1 cellular context compared by ENCODE assay signal in the genomic region with DNA sequence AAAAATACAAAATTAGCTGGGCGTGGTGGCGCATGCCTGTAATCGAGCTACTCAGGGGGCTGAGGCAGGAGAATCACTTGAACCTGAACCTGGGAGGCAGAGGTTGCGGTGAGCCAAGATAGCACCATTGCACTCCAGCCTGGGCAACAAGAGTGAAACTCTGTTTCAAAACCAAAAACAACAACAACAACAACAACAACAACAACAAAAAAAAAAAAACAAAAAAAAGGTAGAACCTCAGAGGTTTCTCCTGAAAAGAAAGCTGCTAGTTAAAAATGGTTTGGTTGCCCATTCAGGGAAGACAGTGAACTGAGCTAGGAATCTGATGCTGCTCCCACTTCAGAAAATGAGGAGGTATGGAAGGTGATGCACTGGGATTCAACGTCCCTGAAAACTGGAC.
TF ChIP-seq lines count a peak whose summit lies in the region.
"Not testable (repeated sequence)": the region's sequence is repeated elsewhere in the genome, so short reads cannot be mapped to it uniquely, and the experiment has no call there.

No MANE protein-coding gene starts in this region.

TF ChIP-seq in HepG2, 621 proteins besides CTCF, POLR2A, EP300 and RAD21:
- TF ChIP-seq FOXP1 (IDR thresholded peaks at IDR 0.05): peak; percentile 98
- TF ChIP-seq FOXP1 (CRISPR knock-in tag; IDR thresholded peaks at IDR 0.05): not testable (repeated sequence)
